In genomic region chr9:120755044-120755443, GRCh38 we compare ENCODE assay signal across 20 cellular contexts. TPM values are rescaled to one million over a fixed set of nuclear protein-coding genes. Genes with fewer than 3 reads are reported as not detected.
DNase-seq lines count a peak whose midpoint lies in the region; ATAC-seq, FAIRE-seq and TF ChIP-seq lines count a peak whose summit lies in the region.
"Had no signal": no experiment of that assay in that cellular context is flagged by ENCODE, and none has a peak within 500 bp of the region (broad histone marks: within the 10 kb centered on the region; RNA-seq: fewer than 3 reads in every experiment).

No MANE protein-coding gene starts in this region.

- peak; percentile 75 for ATAC-seq in GM19025 (IDR thresholded peaks at IDR 0.05; ENCODE audit: low read depth, unreplicated experiment)
- peak; percentile 66 for ATAC-seq in HG03139 (IDR thresholded peaks at IDR 0.05; ENCODE audit: unreplicated experiment)
- ATAC-seq in naive thymus-derived CD4-positive, alpha-beta T cell: no peak
- ATAC-seq in GM23338: no peak

- no peak overlapping the region for H3K4me3 Mint-ChIP-seq in naive thymus-derived CD4-positive, alpha-beta T cell
- no peak overlapping the region for H3K4me3 Mint-ChIP-seq in GM23338
- H3K4me3 Mint-ChIP-seq in activated T-helper 1 cell treated with anti-CD3 and anti-CD28 coated beads, Interleukin-12 subunit alpha, Interleukin-12 subunit beta, Interleukin-2, Interleukin-4 antibody, amounts not matched to agents 30 ng/mL and 10 ng/mL and 1 ng/mL, durations not matched to agents 14 hours and 24 hours and 36 hours: no peak overlapping the region
- H3K4me3 Mint-ChIP-seq: activated CD8-positive, alpha-beta T cell treated with anti-CD3 and anti-CD28 coated beads, Interleukin-2, amount 10 ng/mL, durations not matched to agents 7 days and 5 days; immature natural killer cell; naive B cell had no signal

- no peaks in the 10 kb centered on the region for H3K27me3 Mint-ChIP-seq in naive thymus-derived CD4-positive, alpha-beta T cell
- no peaks in the 10 kb centered on the region for H3K27me3 Mint-ChIP-seq in GM23338 (ENCODE audit: insufficient read depth, low read depth, poor library complexity)
- H3K27me3 Mint-ChIP-seq in activated T-helper 1 cell treated with anti-CD3 and anti-CD28 coated beads, Interleukin-12 subunit alpha, Interleukin-12 subunit beta, Interleukin-2, Interleukin-4 antibody, amounts not matched to agents 30 ng/mL and 10 ng/mL and 1 ng/mL, durations not matched to agents 14 hours and 24 hours and 36 hours (ENCODE audit: insufficient read depth): no peaks in the 10 kb centered on the region
- H3K27me3 Mint-ChIP-seq: naive B cell had no signal

- H3K27ac Mint-ChIP-seq in naive thymus-derived CD4-positive, alpha-beta T cell: no peak overlapping the region
- no peak overlapping the region for H3K27ac Mint-ChIP-seq in GM23338
- H3K27ac Mint-ChIP-seq in activated T-helper 1 cell treated with anti-CD3 and anti-CD28 coated beads, Interleukin-12 subunit alpha, Interleukin-12 subunit beta, Interleukin-2, Interleukin-4 antibody, amounts not matched to agents 30 ng/mL and 10 ng/mL and 1 ng/mL, durations not matched to agents 14 hours and 24 hours and 36 hours: no peak overlapping the region
- H3K27ac Mint-ChIP-seq: activated CD8-positive, alpha-beta T cell treated with anti-CD3 and anti-CD28 coated beads, Interleukin-2, amount 10 ng/mL, durations not matched to agents 7 days and 5 days; naive B cell had no signal

- H3F3A ChIP-seq in GM23338 (replicated peaks; ENCODE audit: low read depth): no peaks in the 10 kb centered on the region

- H3K27ac ChIP-seq in OCI-LY7 (ENCODE audit: low read depth, low read length, poor library complexity, severe bottlenecking) (peak overlapping the region; percentile 34), GM23338 (ENCODE audit: low read depth) (no peak overlapping the region)
- no peak overlapping the region for H3K27ac ChIP-seq in naive thymus-derived CD4-positive, alpha-beta T cell (ENCODE audit: low read depth, low read length)
- H3K27ac ChIP-seq: esophagus muscularis mucosa, Peyer's patch had no signal

- POLR2A ChIA-PET in OCI-LY7 (lab: Charles Lee): interaction anchor here (0.6 to 1.8 kb wide), 4 partner anchors 20 to 429 kb away, joined by 3 to 4 read pairs (median 3); no protein-coding TSS in a partner anchor
- POLR2A ChIA-PET in naive thymus-derived CD4-positive, alpha-beta T cell (lab: Charles Lee): interaction anchor here (1.1 to 1.6 kb wide), 4 partner anchors 38 to 316 kb away, joined by 3 to 7 read pairs (median 4); partner anchors contain the start of gene FBXW2

- H3K9me2 ChIP-seq in OCI-LY7 (ENCODE audit: insufficient read depth, low read length) (no peaks in the 10 kb centered on the region), GM23338 (ENCODE audit: insufficient read depth) (no peaks in the 10 kb centered on the region)

- H3K4me1 Mint-ChIP-seq in naive thymus-derived CD4-positive, alpha-beta T cell: peaks cover 3 to 16% (median 7%) of the 10 kb centered on the region in 7 donors
- no peaks in the 10 kb centered on the region for H3K4me1 Mint-ChIP-seq in GM23338
- peaks cover 30% of the 10 kb centered on the region for H3K4me1 Mint-ChIP-seq in activated T-helper 1 cell treated with anti-CD3 and anti-CD28 coated beads, Interleukin-12 subunit alpha, Interleukin-12 subunit beta, Interleukin-2, Interleukin-4 antibody, amounts not matched to agents 30 ng/mL and 10 ng/mL and 1 ng/mL, durations not matched to agents 14 hours and 24 hours and 36 hours (ENCODE audit: low read depth)
- H3K4me1 Mint-ChIP-seq: immature natural killer cell had no signal

- H4K20me1 ChIP-seq in OCI-LY7 (ENCODE audit: insufficient read depth, low read length) (no peaks in the 10 kb centered on the region), GM23338 (replicated peaks; ENCODE audit: insufficient read depth) (peaks cover 2% of the 10 kb centered on the region; the same call in 1 of the 2 replicates)

- intact Hi-C loops in OCI-LY7 (cut with micrococcal nuclease; ENCODE audit: unreplicated experiment): loop anchor here (2.0 to 10.0 kb wide), 4 partner anchors 230 to 647 kb away; partner anchors contain the start of gene RAB14
- intact Hi-C loops in naive thymus-derived CD4-positive, alpha-beta T cell (cut with micrococcal nuclease): loop anchor here (1.0 to 5.0 kb wide), 6 partner anchors 87 to 567 kb away; partner anchors contain the start of gene PSMD5 (in 1 of the 2)
- intact Hi-C loops in activated T-helper 1 cell treated with anti-CD3 and anti-CD28 coated beads, Interleukin-12 subunit alpha, Interleukin-12 subunit beta, Interleukin-2, Interleukin-4 antibody, amounts not matched to agents 30 ng/mL and 10 ng/mL and 1 ng/mL, durations not matched to agents 14 hours and 24 hours and 36 hours (cut with micrococcal nuclease): loop anchor here (1.0 to 5.0 kb wide), 3 partner anchors 112 to 226 kb away; no protein-coding TSS in a partner anchor

- no peak for TF ChIP-seq CTCF in OCI-LY7 (conservative IDR thresholded peaks at IDR 0.05; ENCODE audit: low read length)
- no peak for TF ChIP-seq CTCF in GM23338 (conservative IDR thresholded peaks at IDR 0.05; ENCODE audit: low read depth in 2 of 2)

- no peaks in the 10 kb centered on the region for H3K9me3 Mint-ChIP-seq in naive thymus-derived CD4-positive, alpha-beta T cell
- no peaks in the 10 kb centered on the region for H3K9me3 Mint-ChIP-seq in GM23338
- H3K9me3 Mint-ChIP-seq in activated T-helper 1 cell treated with anti-CD3 and anti-CD28 coated beads, Interleukin-12 subunit alpha, Interleukin-12 subunit beta, Interleukin-2, Interleukin-4 antibody, amounts not matched to agents 30 ng/mL and 10 ng/mL and 1 ng/mL, durations not matched to agents 14 hours and 24 hours and 36 hours: no peaks in the 10 kb centered on the region
- H3K9me3 Mint-ChIP-seq: immature natural killer cell, naive B cell had no signal

- no peak overlapping the region for H3K4me3 ChIP-seq in OCI-LY7 (ENCODE audit: low read depth, low read length, poor library complexity, severe bottlenecking)
- H3K4me3 ChIP-seq in naive thymus-derived CD4-positive, alpha-beta T cell (ENCODE audit: low read length): no peak overlapping the region
- no peak overlapping the region for H3K4me3 ChIP-seq in GM23338
- H3K4me3 ChIP-seq: dorsolateral prefrontal cortex, esophagus muscularis mucosa, lung, Peyer's patch, prostate gland, thyroid gland had no signal

- H3K79me2 ChIP-seq in OCI-LY7 (ENCODE audit: insufficient read depth, low read depth, low read length) (no peaks in the 10 kb centered on the region), GM23338 (replicated peaks; ENCODE audit: insufficient read depth) (no peaks in the 10 kb centered on the region)

- no peaks in the 10 kb centered on the region for H3K27me3 ChIP-seq in naive thymus-derived CD4-positive, alpha-beta T cell (ENCODE audit: control insufficient read depth in 2 of 2, insufficient read depth in 2 of 2, low read length in 2 of 2)
- H3K27me3 ChIP-seq in GM23338 (ENCODE audit: insufficient read depth): no peaks in the 10 kb centered on the region
- H3K27me3 ChIP-seq: dorsolateral prefrontal cortex, esophagus muscularis mucosa, Peyer's patch, thyroid gland had no signal

- no TSS peak for BruUV-seq in OCI-LY7 (replicated peaks; lab: Mats Ljungman, UMichigan)

- H2AFZ ChIP-seq in OCI-LY7 (ENCODE audit: low read length) (no peak overlapping the region), GM23338 (no peak overlapping the region)

- FAIRE-seq in H54 (lab: Jason Lieb, UNC) (peak; percentile 84), RCC 7860 (lab: Jason Lieb, UNC) (no peak)
- FAIRE-seq: small intestine had no signal

- H3K36me3 ChIP-seq in OCI-LY7 (ENCODE audit: insufficient read depth, low read length) (peaks cover 32% of the 10 kb centered on the region; the same call in 1 of the 2 replicates), GM23338 (ENCODE audit: insufficient read depth) (no peaks in the 10 kb centered on the region; the same call in 1 of the 2 replicates)
- H3K36me3 ChIP-seq in naive thymus-derived CD4-positive, alpha-beta T cell (ENCODE audit: control insufficient read depth in 2 of 3, insufficient read depth in 3 of 3, low read length in 3 of 3): peaks cover 0 to 3% (median 0%) of the 10 kb centered on the region in 3 experiments
- H3K36me3 ChIP-seq: prostate gland, thyroid gland had no signal

- no peak for TF ChIP-seq POLR2A in H54 (IDR thresholded peaks at IDR 0.05; ENCODE audit: low read depth, low read length)

- H3K9me3 ChIP-seq in OCI-LY7 (ENCODE audit: low read length): no peaks in the 10 kb centered on the region
- no peaks in the 10 kb centered on the region for H3K9me3 ChIP-seq in naive thymus-derived CD4-positive, alpha-beta T cell (ENCODE audit: control insufficient read depth in 2 of 3, low read length in 3 of 3)
- H3K9me3 ChIP-seq: esophagus muscularis mucosa, Peyer's patch, prostate gland, thyroid gland had no signal

- H3K36me3 Mint-ChIP-seq in naive thymus-derived CD4-positive, alpha-beta T cell: peaks cover 0 to 4% (median 0%) of the 10 kb centered on the region in 5 donors
- no peaks in the 10 kb centered on the region for H3K36me3 Mint-ChIP-seq in GM23338 (ENCODE audit: low read depth)
- peaks cover 11% of the 10 kb centered on the region for H3K36me3 Mint-ChIP-seq in activated T-helper 1 cell treated with anti-CD3 and anti-CD28 coated beads, Interleukin-12 subunit alpha, Interleukin-12 subunit beta, Interleukin-2, Interleukin-4 antibody, amounts not matched to agents 30 ng/mL and 10 ng/mL and 1 ng/mL, durations not matched to agents 14 hours and 24 hours and 36 hours (ENCODE audit: low read depth)
- H3K36me3 Mint-ChIP-seq: naive B cell had no signal

- H3K4me1 ChIP-seq in OCI-LY7 (ENCODE audit: insufficient read depth, low read length, poor library complexity, severe bottlenecking) (peaks cover 32% of the 10 kb centered on the region), GM23338 (ENCODE audit: insufficient read depth) (no peaks in the 10 kb centered on the region)
- H3K4me1 ChIP-seq in naive thymus-derived CD4-positive, alpha-beta T cell (ENCODE audit: control insufficient read depth in 2 of 2, insufficient read depth in 2 of 2, low read length in 2 of 2): no peaks in the 10 kb centered on the region
- H3K4me1 ChIP-seq: Peyer's patch, prostate gland had no signal

- peak overlapping the region; percentile 27; the same call in 1 of the 2 replicates for H3K4me2 ChIP-seq in OCI-LY7 (ENCODE audit: low read length)
- no peak overlapping the region for H3K4me2 ChIP-seq in GM23338

- CTCF ChIA-PET in OCI-LY7 (lab: Charles Lee; ENCODE audit: unreplicated experiment): interaction anchor here (0.8 kb wide), 1 partner anchor 305 kb away, joined by 4 read pairs; no protein-coding TSS in a partner anchor
- CTCF ChIA-PET in naive thymus-derived CD4-positive, alpha-beta T cell (lab: Charles Lee): interaction anchor here (0.6 to 4.7 kb wide), 14 partner anchors 10 to 647 kb away, joined by 3 to 93 read pairs (median 3); no protein-coding TSS in a partner anchor

- DNase-seq in H54 (ENCODE audit: insufficient read length, low spot score): no peak
- DNase-seq in OCI-LY7 (ENCODE audit: low spot score): peak; percentile 13
- DNase-seq in RCC 7860 (ENCODE audit: low spot score): no peak
- DNase-seq in naive thymus-derived CD4-positive, alpha-beta T cell: no peak
- DNase-seq in GM23338 (ENCODE audit: low spot score): no peak
- no peak for DNase-seq in activated T-helper 1 cell treated with anti-CD3 and anti-CD28 coated beads, Interleukin-12 subunit alpha, Interleukin-12 subunit beta, Interleukin-2, Interleukin-4 antibody, amounts not matched to agents 30 ng/mL and 10 ng/mL and 1 ng/mL, durations not matched to agents 14 hours and 24 hours and 36 hours (ENCODE audit: low spot score)
- DNase-seq: GDM1, naive B cell, NCI-H2081 treated with DMSO at 0.1 percent for 48 hours had no signal

RNA-seq across cellular contexts. Expression of gene FBXW2, which starts 38.2 kb away (rescaled TPM):
- 30.0 and 32.7 TPM in 2 replicates for total RNA-seq in OCI-LY7 (2014; rRNA removed; shearing (Covaris generic))
- 66.0 and 69.0 TPM in 2 replicates for total RNA-seq in OCI-LY7 (2022)
- total RNA-seq in naive thymus-derived CD4-positive, alpha-beta T cell: 10 to 100 TPM; 72.5 to 90.3 (median 77.9) TPM
- 10 to 100 TPM; 31.5 to 37.4 TPM for polyA plus RNA-seq in naive thymus-derived CD4-positive, alpha-beta T cell
- total RNA-seq in GM23338 (2014; rRNA removed; shearing (Covaris generic)): 47.6 and 55.2 TPM in 2 replicates
- 7.4 and 10.0 TPM in 2 replicates for polyA plus RNA-seq in GM23338 (2016; fragmentation: Nextera tagmentation; extraction: Ambion mirVana)
- total RNA-seq in activated T-helper 1 cell treated with anti-CD3 and anti-CD28 coated beads, Interleukin-12 subunit alpha, Interleukin-12 subunit beta, Interleukin-2, Interleukin-4 antibody, amounts not matched to agents 30 ng/mL and 10 ng/mL and 1 ng/mL, durations not matched to agents 14 hours and 24 hours and 36 hours: 82.2 and 85.0 TPM in 2 replicates

RNA-seq across cellular contexts. Expression of gene MEGF9, which starts 40.8 kb away (rescaled TPM):
- 4.8 and 5.1 TPM in 2 replicates for total RNA-seq in OCI-LY7 (2014; rRNA removed; shearing (Covaris generic))
- 10.2 and 10.6 TPM in 2 replicates for total RNA-seq in OCI-LY7 (2022)
- total RNA-seq in naive thymus-derived CD4-positive, alpha-beta T cell: 10 to 100 TPM in 4 of 5 experiments, 1 to 10 TPM in 1; 9.5 to 35.4 (median 11.1) TPM
- 1 to 10 TPM; 3.9 to 7.4 TPM for polyA plus RNA-seq in naive thymus-derived CD4-positive, alpha-beta T cell
- total RNA-seq in GM23338 (2014; rRNA removed; shearing (Covaris generic)): 1.4 and 1.6 TPM in 2 replicates
- 0.87 and 0.90 TPM in 2 replicates for polyA plus RNA-seq in GM23338 (2016; fragmentation: Nextera tagmentation; extraction: Ambion mirVana)
- 5.4 and 5.9 TPM in 2 replicates for total RNA-seq in activated T-helper 1 cell treated with anti-CD3 and anti-CD28 coated beads, Interleukin-12 subunit alpha, Interleukin-12 subunit beta, Interleukin-2, Interleukin-4 antibody, amounts not matched to agents 30 ng/mL and 10 ng/mL and 1 ng/mL, durations not matched to agents 14 hours and 24 hours and 36 hours

Comparison
In these comparisons a context has a peak if more than half of its experiments do, and no peak if none do; other contexts are left out.
1. ATAC-seq: peak in GM19025 (single experiment) and HG03139 (single experiment); none in naive thymus-derived CD4-positive, alpha-beta T cell (single experiment) and GM23338 (single experiment).